ENCODE assay signal across 8 cellular contexts in genomic region chr1:241847796-241848668, GRCh38. TPM values are rescaled to one million over a fixed set of nuclear protein-coding genes. Genes with fewer than 3 reads are reported as not detected.
DNase-seq lines count a peak whose midpoint lies in the region; FAIRE-seq and TF ChIP-seq lines count a peak whose summit lies in the region.

TSS of gene EXO1 (plus strand) at chr1:241848204. CDS start at chr1:241850426, 2,222 bp downstream.

- FAIRE-seq in G401.6 (lab: Jason Lieb, UNC) = peak; percentile 74

- peaks cover 12% of the 10 kb centered on the region for H4K20me1 ChIP-seq in Loucy (ENCODE audit: insufficient read depth, low read length, poor library complexity, severe bottlenecking)

- peak within 1 kb of the TSS; percentile 99 for H3K27ac Mint-ChIP-seq in neural crest cell (ENCODE audit: unreplicated experiment)

- H3K9me3 ChIP-seq in Loucy (ENCODE audit: insufficient read depth, low read depth, low read length) = no peaks in the 10 kb centered on the region
- no peaks in the 10 kb centered on the region for H3K9me3 ChIP-seq in stomach smooth muscle (ENCODE audit: control insufficient read depth in 2 of 2, low read length in 2 of 2)

- no peaks in the 10 kb centered on the region for H3K9me3 Mint-ChIP-seq in neural crest cell

- no peaks in the 10 kb centered on the region for H3K36me3 Mint-ChIP-seq in neural crest cell (ENCODE audit: low read depth)

- H2AFZ ChIP-seq in Loucy (ENCODE audit: low read length) = peak within 1 kb of the TSS; percentile 99

- H3K9ac ChIP-seq in Loucy (ENCODE audit: low read depth, low read length, poor library complexity, severe bottlenecking) (peak within 1 kb of the TSS; percentile 84), stomach smooth muscle (ENCODE audit: low read length in 2 of 2) (peak within 1 kb of the TSS; percentile 61 to 96)

- no peaks in the 10 kb centered on the region for H3F3A ChIP-seq in Loucy (ENCODE audit: low read depth)

- H3K27me3 ChIP-seq in H7 (ENCODE audit: control insufficient read depth, insufficient read depth, low read length) (no peaks in the 10 kb centered on the region), Loucy (ENCODE audit: insufficient read depth, low read length, poor library complexity, severe bottlenecking) (peaks cover 6% of the 10 kb centered on the region), stomach smooth muscle (ENCODE audit: control insufficient read depth in 1 of 2, insufficient read depth in 2 of 2, low read length in 2 of 2) (no peaks in the 10 kb centered on the region)

- peaks cover 27% of the 10 kb centered on the region for H3K4me1 Mint-ChIP-seq in neural crest cell

- H3K4me2 ChIP-seq in Loucy (ENCODE audit: low read depth, low read length, poor library complexity, severe bottlenecking) = peak within 1 kb of the TSS; percentile 94

- H3K4me1 ChIP-seq in Loucy (ENCODE audit: insufficient read depth, low read length, poor library complexity, severe bottlenecking) (peaks cover 23% of the 10 kb centered on the region), stomach smooth muscle (ENCODE audit: control insufficient read depth, insufficient read depth, low read length) (peaks cover 6% of the 10 kb centered on the region)

- H3K27ac ChIP-seq in stomach smooth muscle (ENCODE audit: low read length) = peak within 1 kb of the TSS; percentile 96

- peak; percentile 90 for DNase-seq in H7
- peak; percentile 86 for DNase-seq in SHP77 treated with DMSO at 0.1 percent for 48 hours (lab: John Stamatoyannopoulos, UW)
- DNase-seq in activated effector memory CD4-positive, alpha-beta T cell treated with anti-CD3 and anti-CD28 coated beads, Interleukin-2, amount 50 U/mL, for 16 hours = peak; percentile 95
- peak; percentile 91 for DNase-seq in fibroblast of villous mesenchyme (ENCODE audit: low read depth)
- DNase-seq in neural crest cell (ENCODE audit: low read depth, low spot score) = peak; percentile 78

- H3K79me2 ChIP-seq in Loucy (ENCODE audit: insufficient read depth, low read length) = peaks cover 38% of the 10 kb centered on the region

- H3K9me2 ChIP-seq in Loucy (replicated peaks; ENCODE audit: low read depth, low read length) = no peaks in the 10 kb centered on the region

- TF ChIP-seq CTCF in Loucy (conservative IDR thresholded peaks at IDR 0.05; ENCODE audit: low read length) = peak; percentile 57
- TF ChIP-seq CTCF in fibroblast of villous mesenchyme (IDR thresholded peaks at IDR 0.05; ENCODE audit: insufficient read depth, low read depth, low read length) = peak; percentile 25
- TF ChIP-seq CTCF in neural crest cell (conservative IDR thresholded peaks at IDR 0.05) = no peak

- peaks cover 10% of the 10 kb centered on the region for H3K27me3 Mint-ChIP-seq in neural crest cell (ENCODE audit: low read depth)

- peaks cover 5% of the 10 kb centered on the region for H3K36me3 ChIP-seq in H7 (replicated peaks; ENCODE audit: control insufficient read depth, insufficient read depth, low read length)
- H3K36me3 ChIP-seq in Loucy (ENCODE audit: insufficient read depth, low read length) = peaks cover 6% of the 10 kb centered on the region; the same call in 1 of the 2 replicates
- no peaks in the 10 kb centered on the region for H3K36me3 ChIP-seq in stomach smooth muscle (ENCODE audit: control insufficient read depth in 2 of 2, insufficient read depth in 2 of 2, low read length in 2 of 2)

- H3K4me3 ChIP-seq in H7 (ENCODE audit: insufficient read depth, low read depth, low read length) (peak within 1 kb of the TSS; percentile 75), Loucy (ENCODE audit: low read length, poor library complexity, severe bottlenecking) (peak within 1 kb of the TSS; percentile 95), fibroblast of villous mesenchyme (ENCODE audit: low read depth, low read length) (peak within 1 kb of the TSS; percentile 90), stomach smooth muscle (ENCODE audit: low read length in 2 of 2) (peak within 1 kb of the TSS; percentile 93 to 94)

- H3K4me3 Mint-ChIP-seq in neural crest cell = peak within 1 kb of the TSS; percentile 97

RNA-seq across cellular contexts. Expression of gene EXO1, which starts in this region (rescaled TPM):
- 50.4 and 51.8 TPM in 2 replicates for total RNA-seq in H7 (2014; rRNA removed; shearing (Covaris generic))
- total RNA-seq in fibroblast of villous mesenchyme = 7.7 and 12.5 TPM in 2 replicates
- 49.2 and 49.3 TPM in 2 replicates for total RNA-seq in neural crest cell

Comparison
In these comparisons a context has a peak if more than half of its experiments do, and no peak if none do; other contexts are left out.
1. Peak in every context shown above with its lines: DNase-seq, H3K4me3 ChIP-seq and H3K27ac ChIP-seq.